ENCODE assay signal across 1 cellular context in the genomic region with DNA sequence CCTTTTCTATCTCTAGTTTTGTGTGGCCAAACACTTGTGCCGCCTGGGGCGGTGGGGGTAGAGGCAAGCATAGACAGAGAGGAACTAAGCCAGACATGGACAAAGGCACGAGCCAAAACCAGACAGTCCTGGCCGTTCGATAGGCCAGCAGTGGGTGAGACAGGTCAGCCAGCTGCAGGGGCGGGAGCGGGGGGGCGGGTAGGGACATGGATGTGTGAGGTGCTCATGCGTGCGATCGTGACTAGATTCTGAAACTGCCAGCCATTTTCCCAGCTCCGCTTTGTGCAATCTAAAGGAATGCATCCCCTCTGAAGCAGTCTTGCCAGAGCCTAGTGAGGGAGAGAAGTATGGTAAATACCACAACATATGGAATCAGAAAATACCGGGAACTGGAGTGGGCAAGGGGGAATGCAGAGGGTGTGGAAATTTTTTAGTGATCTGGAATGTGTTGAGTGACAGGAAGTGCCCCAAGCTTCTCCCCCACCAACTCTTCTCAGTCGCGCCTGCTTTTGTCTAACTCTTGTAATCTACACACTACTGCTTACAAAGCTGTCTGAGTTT.
TF ChIP-seq lines count a peak whose summit lies in the region.

No MANE protein-coding gene starts in this region.

TF ChIP-seq in GM12878, 131 proteins besides CTCF, POLR2A, EP300 and RAD21 (continued from another document):
- TF ChIP-seq SMAD5 (IDR thresholded peaks at IDR 0.05; ENCODE audit: low read depth) (no peak; the same call in 1 of the 2 replicates), SMC3 (IDR thresholded peaks at IDR 0.05; ENCODE audit: borderline replicate concordance, low read length) (no peak), ZNF24 (IDR thresholded peaks at IDR 0.05) (peak; percentile 22; the same call in 1 of the 2 replicates), SUZ12 (IDR thresholded peaks at IDR 0.05; ENCODE audit: unreplicated experiment) (no peak), MTA3 (IDR thresholded peaks at IDR 0.05; ENCODE audit: borderline replicate concordance, low read length) (no peak), ZNF207 (IDR thresholded peaks at IDR 0.05; ENCODE audit: borderline replicate concordance) (no peak), ZZZ3 (IDR thresholded peaks at IDR 0.05; ENCODE audit: control insufficient read depth, insufficient read length, low read depth) (no peak), RELA (IDR thresholded peaks at IDR 0.05; ENCODE audit: borderline replicate concordance, partially characterized antibody) (no peak), CBFB (IDR thresholded peaks at IDR 0.05; ENCODE audit: low read depth) (peak; percentile 24; the same call in 1 of the 2 replicates), BCL11A (IDR thresholded peaks at IDR 0.05; ENCODE audit: low read depth, low read length) (0 out of 2 replicates have a peak, but pooled peaks have one; percentile 14), ZSCAN29 (IDR thresholded peaks at IDR 0.05) (no peak), ZNF217 (IDR thresholded peaks at IDR 0.05) (peak; percentile 41; the same call in 1 of the 2 replicates), JUND (IDR thresholded peaks at IDR 0.05; ENCODE audit: low read depth, low read length) (no peak), CHD4 (IDR thresholded peaks at IDR 0.05) (no peak), SP1 (IDR thresholded peaks at IDR 0.05; ENCODE audit: low read depth, low read length) (no peak), JUNB (IDR thresholded peaks at IDR 0.05) (no peak; the same call in 1 of the 2 replicates), TAF1 (IDR thresholded peaks at IDR 0.05; ENCODE audit: borderline replicate concordance, low read depth, low read length) (peak; percentile 54; the same call in 1 of the 2 replicates), DPF2 (IDR thresholded peaks at IDR 0.05) (peak; percentile 72; the same call in 1 of the 2 replicates), CREM (IDR thresholded peaks at IDR 0.05; ENCODE audit: low read depth) (peak; percentile 62)
- TF ChIP-seq, protein P1, sequence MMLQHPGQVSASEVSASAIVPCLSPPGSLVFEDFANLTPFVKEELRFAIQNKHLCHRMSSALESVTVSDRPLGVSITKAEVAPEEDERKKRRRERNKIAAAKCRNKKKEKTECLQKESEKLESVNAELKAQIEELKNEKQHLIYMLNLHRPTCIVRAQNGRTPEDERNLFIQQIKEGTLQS (IDR thresholded peaks at IDR 0.05; ENCODE audit: borderline replicate concordance, extremely low read depth, low read depth, low read length), result no peak
- TF ChIP-seq, protein P2, sequence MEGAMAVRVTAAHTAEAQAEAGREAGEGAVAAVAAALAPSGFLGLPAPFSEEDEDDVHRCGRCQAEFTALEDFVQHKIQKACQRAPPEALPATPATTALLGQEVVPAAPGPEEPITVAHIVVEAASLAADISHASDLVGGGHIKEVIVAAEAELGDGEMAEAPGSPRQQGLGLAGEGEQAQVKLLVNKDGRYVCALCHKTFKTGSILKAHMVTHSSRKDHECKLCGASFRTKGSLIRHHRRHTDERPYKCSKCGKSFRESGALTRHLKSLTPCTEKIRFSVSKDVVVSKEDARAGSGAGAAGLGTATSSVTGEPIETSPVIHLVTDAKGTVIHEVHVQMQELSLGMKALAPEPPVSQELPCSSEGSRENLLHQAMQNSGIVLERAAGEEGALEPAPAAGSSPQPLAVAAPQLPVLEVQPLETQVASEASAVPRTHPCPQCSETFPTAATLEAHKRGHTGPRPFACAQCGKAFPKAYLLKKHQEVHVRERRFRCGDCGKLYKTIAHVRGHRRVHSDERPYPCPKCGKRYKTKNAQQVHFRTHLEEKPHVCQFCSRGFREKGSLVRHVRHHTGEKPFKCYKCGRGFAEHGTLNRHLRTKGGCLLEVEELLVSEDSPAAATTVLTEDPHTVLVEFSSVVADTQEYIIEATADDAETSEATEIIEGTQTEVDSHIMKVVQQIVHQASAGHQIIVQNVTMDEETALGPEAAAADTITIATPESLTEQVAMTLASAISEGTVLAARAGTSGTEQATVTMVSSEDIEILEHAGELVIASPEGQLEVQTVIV (IDR thresholded peaks at IDR 0.05; ENCODE audit: borderline replicate concordance, partially characterized antibody), result no peak
- TF ChIP-seq, protein P3, sequence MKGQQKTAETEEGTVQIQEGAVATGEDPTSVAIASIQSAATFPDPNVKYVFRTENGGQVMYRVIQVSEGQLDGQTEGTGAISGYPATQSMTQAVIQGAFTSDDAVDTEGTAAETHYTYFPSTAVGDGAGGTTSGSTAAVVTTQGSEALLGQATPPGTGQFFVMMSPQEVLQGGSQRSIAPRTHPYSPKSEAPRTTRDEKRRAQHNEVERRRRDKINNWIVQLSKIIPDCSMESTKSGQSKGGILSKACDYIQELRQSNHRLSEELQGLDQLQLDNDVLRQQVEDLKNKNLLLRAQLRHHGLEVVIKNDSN (IDR thresholded peaks at IDR 0.05; ENCODE audit: borderline replicate concordance, extremely low read length, insufficient read depth, low read depth, low read length), result no peak
- TF ChIP-seq, protein P4, sequence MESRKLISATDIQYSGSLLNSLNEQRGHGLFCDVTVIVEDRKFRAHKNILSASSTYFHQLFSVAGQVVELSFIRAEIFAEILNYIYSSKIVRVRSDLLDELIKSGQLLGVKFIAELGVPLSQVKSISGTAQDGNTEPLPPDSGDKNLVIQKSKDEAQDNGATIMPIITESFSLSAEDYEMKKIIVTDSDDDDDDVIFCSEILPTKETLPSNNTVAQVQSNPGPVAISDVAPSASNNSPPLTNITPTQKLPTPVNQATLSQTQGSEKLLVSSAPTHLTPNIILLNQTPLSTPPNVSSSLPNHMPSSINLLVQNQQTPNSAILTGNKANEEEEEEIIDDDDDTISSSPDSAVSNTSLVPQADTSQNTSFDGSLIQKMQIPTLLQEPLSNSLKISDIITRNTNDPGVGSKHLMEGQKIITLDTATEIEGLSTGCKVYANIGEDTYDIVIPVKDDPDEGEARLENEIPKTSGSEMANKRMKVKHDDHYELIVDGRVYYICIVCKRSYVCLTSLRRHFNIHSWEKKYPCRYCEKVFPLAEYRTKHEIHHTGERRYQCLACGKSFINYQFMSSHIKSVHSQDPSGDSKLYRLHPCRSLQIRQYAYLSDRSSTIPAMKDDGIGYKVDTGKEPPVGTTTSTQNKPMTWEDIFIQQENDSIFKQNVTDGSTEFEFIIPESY (IDR thresholded peaks at IDR 0.05), result no peak
- TF ChIP-seq, protein P5, sequence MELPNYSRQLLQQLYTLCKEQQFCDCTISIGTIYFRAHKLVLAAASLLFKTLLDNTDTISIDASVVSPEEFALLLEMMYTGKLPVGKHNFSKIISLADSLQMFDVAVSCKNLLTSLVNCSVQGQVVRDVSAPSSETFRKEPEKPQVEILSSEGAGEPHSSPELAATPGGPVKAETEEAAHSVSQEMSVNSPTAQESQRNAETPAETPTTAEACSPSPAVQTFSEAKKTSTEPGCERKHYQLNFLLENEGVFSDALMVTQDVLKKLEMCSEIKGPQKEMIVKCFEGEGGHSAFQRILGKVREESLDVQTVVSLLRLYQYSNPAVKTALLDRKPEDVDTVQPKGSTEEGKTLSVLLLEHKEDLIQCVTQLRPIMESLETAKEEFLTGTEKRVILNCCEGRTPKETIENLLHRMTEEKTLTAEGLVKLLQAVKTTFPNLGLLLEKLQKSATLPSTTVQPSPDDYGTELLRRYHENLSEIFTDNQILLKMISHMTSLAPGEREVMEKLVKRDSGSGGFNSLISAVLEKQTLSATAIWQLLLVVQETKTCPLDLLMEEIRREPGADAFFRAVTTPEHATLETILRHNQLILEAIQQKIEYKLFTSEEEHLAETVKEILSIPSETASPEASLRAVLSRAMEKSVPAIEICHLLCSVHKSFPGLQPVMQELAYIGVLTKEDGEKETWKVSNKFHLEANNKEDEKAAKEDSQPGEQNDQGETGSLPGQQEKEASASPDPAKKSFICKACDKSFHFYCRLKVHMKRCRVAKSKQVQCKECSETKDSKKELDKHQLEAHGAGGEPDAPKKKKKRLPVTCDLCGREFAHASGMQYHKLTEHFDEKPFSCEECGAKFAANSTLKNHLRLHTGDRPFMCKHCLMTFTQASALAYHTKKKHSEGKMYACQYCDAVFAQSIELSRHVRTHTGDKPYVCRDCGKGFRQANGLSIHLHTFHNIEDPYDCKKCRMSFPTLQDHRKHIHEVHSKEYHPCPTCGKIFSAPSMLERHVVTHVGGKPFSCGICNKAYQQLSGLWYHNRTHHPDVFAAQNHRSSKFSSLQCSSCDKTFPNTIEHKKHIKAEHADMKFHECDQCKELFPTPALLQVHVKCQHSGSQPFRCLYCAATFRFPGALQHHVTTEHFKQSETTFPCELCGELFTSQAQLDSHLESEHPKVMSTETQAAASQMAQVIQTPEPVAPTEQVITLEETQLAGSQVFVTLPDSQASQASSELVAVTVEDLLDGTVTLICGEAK (IDR thresholded peaks at IDR 0.05; ENCODE audit: borderline replicate concordance), result no peak
- TF ChIP-seq, protein P6, sequence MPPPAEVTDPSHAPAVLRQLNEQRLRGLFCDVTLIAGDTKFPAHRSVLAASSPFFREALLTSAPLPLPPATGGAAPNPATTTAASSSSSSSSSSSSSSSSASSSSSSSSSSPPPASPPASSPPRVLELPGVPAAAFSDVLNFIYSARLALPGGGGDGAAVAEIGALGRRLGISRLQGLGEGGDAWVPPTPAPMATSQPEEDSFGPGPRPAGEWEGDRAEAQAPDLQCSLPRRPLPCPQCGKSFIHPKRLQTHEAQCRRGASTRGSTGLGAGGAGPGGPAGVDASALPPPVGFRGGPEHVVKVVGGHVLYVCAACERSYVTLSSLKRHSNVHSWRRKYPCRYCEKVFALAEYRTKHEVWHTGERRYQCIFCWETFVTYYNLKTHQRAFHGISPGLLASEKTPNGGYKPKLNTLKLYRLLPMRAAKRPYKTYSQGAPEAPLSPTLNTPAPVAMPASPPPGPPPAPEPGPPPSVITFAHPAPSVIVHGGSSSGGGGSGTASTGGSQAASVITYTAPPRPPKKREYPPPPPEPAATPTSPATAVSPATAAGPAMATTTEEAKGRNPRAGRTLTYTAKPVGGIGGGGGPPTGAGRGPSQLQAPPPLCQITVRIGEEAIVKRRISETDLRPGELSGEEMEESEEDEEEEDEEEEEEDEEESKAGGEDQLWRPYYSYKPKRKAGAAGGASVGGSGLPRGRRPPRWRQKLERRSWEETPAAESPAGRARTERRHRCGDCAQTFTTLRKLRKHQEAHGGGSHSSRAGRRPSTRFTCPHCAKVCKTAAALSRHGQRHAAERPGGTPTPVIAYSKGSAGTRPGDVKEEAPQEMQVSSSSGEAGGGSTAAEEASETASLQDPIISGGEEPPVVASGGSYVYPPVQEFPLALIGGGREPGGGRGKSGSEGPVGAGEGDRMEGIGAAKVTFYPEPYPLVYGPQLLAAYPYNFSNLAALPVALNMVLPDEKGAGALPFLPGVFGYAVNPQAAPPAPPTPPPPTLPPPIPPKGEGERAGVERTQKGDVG (CRISPR knock-in tag; IDR thresholded peaks at IDR 0.05), result no peak
- TF ChIP-seq, protein P7, sequence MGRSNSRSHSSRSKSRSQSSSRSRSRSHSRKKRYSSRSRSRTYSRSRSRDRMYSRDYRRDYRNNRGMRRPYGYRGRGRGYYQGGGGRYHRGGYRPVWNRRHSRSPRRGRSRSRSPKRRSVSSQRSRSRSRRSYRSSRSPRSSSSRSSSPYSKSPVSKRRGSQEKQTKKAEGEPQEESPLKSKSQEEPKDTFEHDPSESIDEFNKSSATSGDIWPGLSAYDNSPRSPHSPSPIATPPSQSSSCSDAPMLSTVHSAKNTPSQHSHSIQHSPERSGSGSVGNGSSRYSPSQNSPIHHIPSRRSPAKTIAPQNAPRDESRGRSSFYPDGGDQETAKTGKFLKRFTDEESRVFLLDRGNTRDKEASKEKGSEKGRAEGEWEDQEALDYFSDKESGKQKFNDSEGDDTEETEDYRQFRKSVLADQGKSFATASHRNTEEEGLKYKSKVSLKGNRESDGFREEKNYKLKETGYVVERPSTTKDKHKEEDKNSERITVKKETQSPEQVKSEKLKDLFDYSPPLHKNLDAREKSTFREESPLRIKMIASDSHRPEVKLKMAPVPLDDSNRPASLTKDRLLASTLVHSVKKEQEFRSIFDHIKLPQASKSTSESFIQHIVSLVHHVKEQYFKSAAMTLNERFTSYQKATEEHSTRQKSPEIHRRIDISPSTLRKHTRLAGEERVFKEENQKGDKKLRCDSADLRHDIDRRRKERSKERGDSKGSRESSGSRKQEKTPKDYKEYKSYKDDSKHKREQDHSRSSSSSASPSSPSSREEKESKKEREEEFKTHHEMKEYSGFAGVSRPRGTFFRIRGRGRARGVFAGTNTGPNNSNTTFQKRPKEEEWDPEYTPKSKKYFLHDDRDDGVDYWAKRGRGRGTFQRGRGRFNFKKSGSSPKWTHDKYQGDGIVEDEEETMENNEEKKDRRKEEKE (IDR thresholded peaks at IDR 0.05), result no peak
- TF ChIP-seq, protein P8, sequence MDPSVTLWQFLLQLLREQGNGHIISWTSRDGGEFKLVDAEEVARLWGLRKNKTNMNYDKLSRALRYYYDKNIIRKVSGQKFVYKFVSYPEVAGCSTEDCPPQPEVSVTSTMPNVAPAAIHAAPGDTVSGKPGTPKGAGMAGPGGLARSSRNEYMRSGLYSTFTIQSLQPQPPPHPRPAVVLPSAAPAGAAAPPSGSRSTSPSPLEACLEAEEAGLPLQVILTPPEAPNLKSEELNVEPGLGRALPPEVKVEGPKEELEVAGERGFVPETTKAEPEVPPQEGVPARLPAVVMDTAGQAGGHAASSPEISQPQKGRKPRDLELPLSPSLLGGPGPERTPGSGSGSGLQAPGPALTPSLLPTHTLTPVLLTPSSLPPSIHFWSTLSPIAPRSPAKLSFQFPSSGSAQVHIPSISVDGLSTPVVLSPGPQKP (IDR thresholded peaks at IDR 0.05; ENCODE audit: low read depth, low read length), result no peak
- TF ChIP-seq, protein P9, sequence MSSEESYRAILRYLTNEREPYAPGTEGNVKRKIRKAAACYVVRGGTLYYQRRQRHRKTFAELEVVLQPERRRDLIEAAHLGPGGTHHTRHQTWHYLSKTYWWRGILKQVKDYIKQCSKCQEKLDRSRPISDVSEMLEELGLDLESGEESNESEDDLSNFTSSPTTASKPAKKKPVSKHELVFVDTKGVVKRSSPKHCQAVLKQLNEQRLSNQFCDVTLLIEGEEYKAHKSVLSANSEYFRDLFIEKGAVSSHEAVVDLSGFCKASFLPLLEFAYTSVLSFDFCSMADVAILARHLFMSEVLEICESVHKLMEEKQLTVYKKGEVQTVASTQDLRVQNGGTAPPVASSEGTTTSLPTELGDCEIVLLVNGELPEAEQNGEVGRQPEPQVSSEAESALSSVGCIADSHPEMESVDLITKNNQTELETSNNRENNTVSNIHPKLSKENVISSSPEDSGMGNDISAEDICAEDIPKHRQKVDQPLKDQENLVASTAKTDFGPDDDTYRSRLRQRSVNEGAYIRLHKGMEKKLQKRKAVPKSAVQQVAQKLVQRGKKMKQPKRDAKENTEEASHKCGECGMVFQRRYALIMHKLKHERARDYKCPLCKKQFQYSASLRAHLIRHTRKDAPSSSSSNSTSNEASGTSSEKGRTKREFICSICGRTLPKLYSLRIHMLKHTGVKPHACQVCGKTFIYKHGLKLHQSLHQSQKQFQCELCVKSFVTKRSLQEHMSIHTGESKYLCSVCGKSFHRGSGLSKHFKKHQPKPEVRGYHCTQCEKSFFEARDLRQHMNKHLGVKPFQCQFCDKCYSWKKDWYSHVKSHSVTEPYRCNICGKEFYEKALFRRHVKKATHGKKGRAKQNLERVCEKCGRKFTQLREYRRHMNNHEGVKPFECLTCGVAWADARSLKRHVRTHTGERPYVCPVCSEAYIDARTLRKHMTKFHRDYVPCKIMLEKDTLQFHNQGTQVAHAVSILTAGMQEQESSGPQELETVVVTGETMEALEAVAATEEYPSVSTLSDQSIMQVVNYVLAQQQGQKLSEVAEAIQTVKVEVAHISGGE (CRISPR knock-in tag; IDR thresholded peaks at IDR 0.05), result peak; percentile 44
